38 cellular contexts compared by ENCODE assay signal in the genomic region with DNA sequence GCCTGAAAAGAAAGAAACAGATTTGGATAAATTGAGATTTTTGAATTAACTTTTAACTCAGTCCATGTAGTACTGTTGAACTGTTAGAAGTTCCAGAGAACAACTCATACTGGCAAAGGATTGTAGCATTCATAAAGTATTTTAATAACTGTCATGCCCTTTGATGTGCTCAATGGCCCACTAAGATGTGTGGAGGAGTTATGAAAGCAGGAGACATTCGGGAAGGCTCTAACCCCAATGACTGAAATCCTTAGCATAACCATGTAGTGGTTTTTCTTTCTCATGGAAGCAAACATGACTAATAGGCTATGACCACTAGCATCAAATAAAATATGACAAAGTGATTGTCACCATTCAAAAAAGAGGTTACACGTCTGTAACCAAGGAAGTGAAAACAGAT. TPM values are rescaled to one million over a fixed set of nuclear protein-coding genes. Genes with fewer than 3 reads are reported as not detected.
"Had no signal": no experiment of that assay in that cellular context is flagged by ENCODE, and none has a peak within 500 bp of the region (broad histone marks: within the 10 kb centered on the region; RNA-seq: fewer than 3 reads in every experiment).

No MANE protein-coding gene starts in this region.

- ATAC-seq: activated CD8-positive, alpha-beta T cell treated with anti-CD3 and anti-CD28 coated beads for 36 hours; activated naive CD8-positive, alpha-beta T cell treated with anti-CD3 and anti-CD28 coated beads, Interleukin-2, amount 50 U/mL, for 24 hours; activated T-cell treated with anti-CD3 and anti-CD28 coated beads, Interleukin-2, amount 50 U/mL, for 4 hours had no signal

- DNase-seq: activated B cell treated with CpG ODN at 0.5 μM for 24 hours; activated CD4-positive, alpha-beta memory T cell treated with anti-CD3 and anti-CD28 coated beads for 36 hours; activated CD4-positive, alpha-beta T cell treated with anti-CD3 and anti-CD28 coated beads for 4 hours; activated CD4-positive, alpha-beta T cell treated with anti-CD3 and anti-CD28 coated beads, Interleukin-2, amount 10 ng/mL, durations not matched to agents 24 days and 14 days; activated CD4-positive, alpha-beta T cell treated with anti-CD3 and anti-CD28 coated beads, Interleukin-2, amount 50 U/mL, for 1 hour; activated CD4-positive, alpha-beta T cell treated with anti-CD3 and anti-CD28 coated beads, Interleukin-2, amount 50 U/mL, for 4 hours; activated CD4-positive, CD25-positive, alpha-beta regulatory T cell treated with anti-CD3 and anti-CD28 coated beads, Interleukin-2, amount 50 U/mL, for 72 hours; activated CD8-positive, alpha-beta memory T cell treated with anti-CD3 and anti-CD28 coated beads, Interleukin-2, amount 50 U/mL, for 4 hours; activated CD8-positive, alpha-beta T cell treated with anti-CD3 and anti-CD28 coated beads for 36 hours; activated effector memory CD4-positive, alpha-beta T cell treated with Interleukin-2 at 50 U/mL for 16 hours; activated gamma-delta T cell; activated naive CD4-positive, alpha-beta T cell treated with anti-CD3 and anti-CD28 coated beads, Interleukin-2, amount 50 U/mL, for 16 hours; activated naive CD4-positive, alpha-beta T cell treated with Interleukin-2 at 50 U/mL for 16 hours; activated naive CD8-positive, alpha-beta T cell treated with anti-CD3 and anti-CD28 coated beads, Interleukin-2, amount 10 ng/mL, durations not matched to agents 7 days and 5 days; activated naive CD8-positive, alpha-beta T cell treated with anti-CD3 and anti-CD28 coated beads, Interleukin-2, amount 50 U/mL, for 24 hours; activated T-cell treated with anti-CD3 and anti-CD28 coated beads for 4 hours; activated T-cell treated with anti-CD3 and anti-CD28 coated beads, Interleukin-2, amount 50 U/mL, for 1 hour; activated T-cell treated with anti-CD3 and anti-CD28 coated beads, Interleukin-2, amount 50 U/mL, for 4 hours; activated T-cell treated with anti-CD3 and anti-CD28 coated beads, Interleukin-2, amount 50 U/mL, for 72 hours; amygdala; anterior cingulate cortex; caudate nucleus; cerebellar nuclear complex; T-helper 1 cell; T-helper 2 cell; T-helper 9 cell had no signal

- H3K9me3 Mint-ChIP-seq: activated CD4-positive, alpha-beta memory T cell treated with anti-CD3 and anti-CD28 coated beads for 36 hours; activated CD4-positive, alpha-beta T cell treated with anti-CD3 and anti-CD28 coated beads, Interleukin-2, amount 10 ng/mL, durations not matched to agents 24 days and 14 days; activated naive CD8-positive, alpha-beta T cell treated with anti-CD3 and anti-CD28 coated beads, Interleukin-2, amount 50 U/mL, for 24 hours; activated T-cell treated with anti-CD3 and anti-CD28 coated beads, Interleukin-2, amount 50 U/mL, for 4 hours; central memory CD8-positive, alpha-beta T cell; T-helper 1 cell treated with Interleukin-12 subunit alpha and Interleukin-12 subunit beta and Interleukin-4 antibody, amounts not matched to agents 30 μg/mL and 1 μg/mL, for 36 hours had no signal

- H3K4me1 Mint-ChIP-seq: activated B cell treated with CpG ODN at 0.5 μM for 24 hours; activated CD4-positive, alpha-beta T cell treated with anti-CD3 and anti-CD28 coated beads, Interleukin-2, amount 10 ng/mL, durations not matched to agents 24 days and 14 days; activated naive CD8-positive, alpha-beta T cell treated with anti-CD3 and anti-CD28 coated beads, Interleukin-2, amount 10 ng/mL, durations not matched to agents 7 days and 5 days; activated naive CD8-positive, alpha-beta T cell treated with anti-CD3 and anti-CD28 coated beads, Interleukin-2, amount 50 U/mL, for 24 hours; brain; central memory CD8-positive, alpha-beta T cell had no signal

- H3K4me3 Mint-ChIP-seq: activated B cell treated with CpG ODN at 0.5 μM for 24 hours; activated CD4-positive, alpha-beta memory T cell treated with anti-CD3 and anti-CD28 coated beads for 36 hours; activated CD4-positive, alpha-beta T cell treated with anti-CD3 and anti-CD28 coated beads, Interleukin-2, amount 10 ng/mL, durations not matched to agents 24 days and 14 days; activated CD8-positive, alpha-beta T cell treated with anti-CD3 and anti-CD28 coated beads for 36 hours; activated naive CD8-positive, alpha-beta T cell; activated naive CD8-positive, alpha-beta T cell treated with anti-CD3 and anti-CD28 coated beads, Interleukin-2, amount 10 ng/mL, durations not matched to agents 7 days and 5 days; activated naive CD8-positive, alpha-beta T cell treated with anti-CD3 and anti-CD28 coated beads, Interleukin-2, amount 50 U/mL, for 24 hours; activated T-cell treated with anti-CD3 and anti-CD28 coated beads, Interleukin-2, amount 50 U/mL, for 4 hours; activated T-cell treated with anti-CD3 and anti-CD28 coated beads, Interleukin-2, amount 50 U/mL, for 72 hours; activated T-helper 1 cell treated with anti-CD3 and anti-CD28 coated beads, Interleukin-12 subunit alpha, Interleukin-12 subunit beta, Interleukin-2, Interleukin-4 antibody, amounts not matched to agents 30 ng/mL and 10 ng/mL and 1 ng/mL, durations not matched to agents 14 hours and 24 hours and 36 hours; brain; central memory CD8-positive, alpha-beta T cell; T-helper 1 cell treated with Interleukin-12 subunit alpha and Interleukin-12 subunit beta and Interleukin-4 antibody, amounts not matched to agents 30 μg/mL and 1 μg/mL, for 36 hours; T-helper 2 cell treated with Interferon-gamma antibody and Interleukin-4, amounts not matched to agents 5 μg/mL and 100 μg/mL, for 36 hours had no signal

- H3K27me3 Mint-ChIP-seq: activated B cell treated with CpG ODN at 0.5 μM for 24 hours; activated CD4-positive, alpha-beta memory T cell treated with anti-CD3 and anti-CD28 coated beads for 36 hours; activated CD4-positive, alpha-beta T cell treated with anti-CD3 and anti-CD28 coated beads, Interleukin-2, amount 10 ng/mL, durations not matched to agents 24 days and 14 days; activated CD8-positive, alpha-beta T cell treated with anti-CD3 and anti-CD28 coated beads for 36 hours; activated naive CD8-positive, alpha-beta T cell; activated naive CD8-positive, alpha-beta T cell treated with anti-CD3 and anti-CD28 coated beads, Interleukin-2, amount 10 ng/mL, durations not matched to agents 7 days and 5 days; activated naive CD8-positive, alpha-beta T cell treated with anti-CD3 and anti-CD28 coated beads, Interleukin-2, amount 50 U/mL, for 24 hours; brain; central memory CD8-positive, alpha-beta T cell had no signal

- H3K27ac Mint-ChIP-seq: activated B cell treated with CpG ODN at 0.5 μM for 24 hours; activated CD4-positive, alpha-beta memory T cell treated with anti-CD3 and anti-CD28 coated beads for 36 hours; activated CD4-positive, alpha-beta T cell treated with anti-CD3 and anti-CD28 coated beads, Interleukin-2, amount 10 ng/mL, durations not matched to agents 24 days and 14 days; activated CD8-positive, alpha-beta T cell treated with anti-CD3 and anti-CD28 coated beads for 36 hours; activated naive CD8-positive, alpha-beta T cell; activated naive CD8-positive, alpha-beta T cell treated with anti-CD3 and anti-CD28 coated beads, Interleukin-2, amount 10 ng/mL, durations not matched to agents 7 days and 5 days; activated naive CD8-positive, alpha-beta T cell treated with anti-CD3 and anti-CD28 coated beads, Interleukin-2, amount 50 U/mL, for 24 hours; activated T-helper 1 cell treated with anti-CD3 and anti-CD28 coated beads, Interleukin-12 subunit alpha, Interleukin-12 subunit beta, Interleukin-2, Interleukin-4 antibody, amounts not matched to agents 30 ng/mL and 10 ng/mL and 1 ng/mL, durations not matched to agents 14 hours and 24 hours and 36 hours; activated T-helper 2 cell treated with anti-CD3 and anti-CD28 coated beads, Interferon-gamma antibody, Interleukin-2, Interleukin-4, amounts not matched to agents 10 μg/mL and 5 μg/mL and 100 μg/mL, durations not matched to agents 14 hours and 24 hours and 36 hours; brain; T-helper 1 cell treated with Interleukin-12 subunit alpha and Interleukin-12 subunit beta and Interleukin-4 antibody, amounts not matched to agents 30 μg/mL and 1 μg/mL, for 36 hours; T-helper 2 cell treated with Interferon-gamma antibody and Interleukin-4, amounts not matched to agents 5 μg/mL and 100 μg/mL, for 36 hours had no signal

RNA-seq across cellular contexts. Expression of a gene that starts 25.7 kb away (rescaled TPM):
- total RNA-seq: activated B cell treated with CpG ODN at 0.5 μM for 24 hours; activated CD4-positive, alpha-beta memory T cell treated with anti-CD3 and anti-CD28 coated beads for 36 hours; activated CD4-positive, alpha-beta T cell treated with anti-CD3 and anti-CD28 coated beads, Interleukin-2, amount 10 ng/mL, durations not matched to agents 24 days and 14 days; activated CD8-positive, alpha-beta memory T cell treated with anti-CD3 and anti-CD28 coated beads for 36 hours; activated CD8-positive, alpha-beta T cell treated with anti-CD3 and anti-CD28 coated beads for 36 hours; activated naive CD8-positive, alpha-beta T cell treated with anti-CD3 and anti-CD28 coated beads, Interleukin-2, amount 10 ng/mL, durations not matched to agents 7 days and 5 days; activated T-cell treated with anti-CD3 and anti-CD28 coated beads, Interleukin-2, amount 50 U/mL, for 4 hours; activated T-cell treated with anti-CD3 and anti-CD28 coated beads, Interleukin-2, amount 50 U/mL, for 72 hours; activated T-helper 1 cell treated with anti-CD3 and anti-CD28 coated beads, Interleukin-12 subunit alpha, Interleukin-12 subunit beta, Interleukin-2, Interleukin-4 antibody, amounts not matched to agents 30 ng/mL and 10 ng/mL and 1 ng/mL, durations not matched to agents 14 hours and 24 hours and 36 hours; activated T-helper 2 cell treated with anti-CD3 and anti-CD28 coated beads, Interferon-gamma antibody, Interleukin-2, Interleukin-4, amounts not matched to agents 10 μg/mL and 5 μg/mL and 100 μg/mL, durations not matched to agents 14 hours and 24 hours and 36 hours; ascending aorta; bronchial epithelial cell; cardiac muscle cell; chondrocyte had no signal

RNA-seq across cellular contexts. Expression of a gene that starts 29.5 kb away (rescaled TPM):
- total RNA-seq: activated B cell treated with CpG ODN at 0.5 μM for 24 hours; activated CD4-positive, alpha-beta memory T cell treated with anti-CD3 and anti-CD28 coated beads for 36 hours; activated CD4-positive, alpha-beta T cell treated with anti-CD3 and anti-CD28 coated beads, Interleukin-2, amount 10 ng/mL, durations not matched to agents 24 days and 14 days; activated CD8-positive, alpha-beta T cell treated with anti-CD3 and anti-CD28 coated beads for 36 hours; activated naive CD8-positive, alpha-beta T cell treated with anti-CD3 and anti-CD28 coated beads, Interleukin-2, amount 10 ng/mL, durations not matched to agents 7 days and 5 days; activated T-helper 1 cell treated with anti-CD3 and anti-CD28 coated beads, Interleukin-12 subunit alpha, Interleukin-12 subunit beta, Interleukin-2, Interleukin-4 antibody, amounts not matched to agents 30 ng/mL and 10 ng/mL and 1 ng/mL, durations not matched to agents 14 hours and 24 hours and 36 hours; activated T-helper 2 cell treated with anti-CD3 and anti-CD28 coated beads, Interferon-gamma antibody, Interleukin-2, Interleukin-4, amounts not matched to agents 10 μg/mL and 5 μg/mL and 100 μg/mL, durations not matched to agents 14 hours and 24 hours and 36 hours; chondrocyte had no signal
